ENCODE assay signal across 30 cellular contexts in genomic region chr3:63931290-63931689, GRCh38. TPM values are rescaled to one million over a fixed set of nuclear protein-coding genes. Genes with fewer than 3 reads are reported as not detected.
DNase-seq lines count a peak whose midpoint lies in the region; ATAC-seq and TF ChIP-seq lines count a peak whose summit lies in the region.
"Had no signal": no experiment of that assay in that cellular context is flagged by ENCODE, and none has a peak within 500 bp of the region (broad histone marks: within the 10 kb centered on the region; RNA-seq: fewer than 3 reads in every experiment).

No MANE protein-coding gene starts in this region.

- peak; percentile 32 for TF ChIP-seq CTCF in Loucy (conservative IDR thresholded peaks at IDR 0.05; ENCODE audit: low read length)

- peaks cover 17% of the 10 kb centered on the region for H3K4me1 ChIP-seq in Loucy (ENCODE audit: insufficient read depth, low read length, poor library complexity, severe bottlenecking)

- H3K9me2 ChIP-seq in Loucy (replicated peaks; ENCODE audit: low read depth, low read length): no peaks in the 10 kb centered on the region

- peaks cover 46% of the 10 kb centered on the region for H3K4me1 Mint-ChIP-seq in activated CD4-positive, alpha-beta T cell treated with anti-CD3 and anti-CD28 coated beads, Interleukin-2, amount 10 ng/mL, durations not matched to agents 7 days and 5 days
- H3K4me1 Mint-ChIP-seq in dendritic cell treated with granulocyte-macrophage colony-stimulating factor and Interleukin-4, amounts not matched to agents 40 ng/mL and 50 ng/mL, for 4 days (ENCODE audit: low read depth): peaks cover 74% of the 10 kb centered on the region
- H3K4me1 Mint-ChIP-seq in stimulated activated effector memory CD8-positive, alpha-beta T cell treated with anti-CD3 and anti-CD28 coated beads, Interleukin-12 subunit alpha, Interleukin-12 subunit beta, amount 100 ng/mL, for 72 hours: peaks cover 72% of the 10 kb centered on the region

- no peak overlapping the region for H3K9ac ChIP-seq in Loucy (ENCODE audit: low read depth, low read length, poor library complexity, severe bottlenecking)
- H3K9ac ChIP-seq: BLaER1 had no signal

- no peaks in the 10 kb centered on the region for H3K27me3 ChIP-seq in Loucy (ENCODE audit: insufficient read depth, low read length, poor library complexity, severe bottlenecking)
- H3K27me3 ChIP-seq: BLaER1, cardiac muscle cell, heart left ventricle had no signal

- H3K4me3 ChIP-seq in Loucy (ENCODE audit: low read length, poor library complexity, severe bottlenecking): no peak overlapping the region
- H3K4me3 ChIP-seq: BLaER1, cardiac muscle cell, heart left ventricle, SK-N-MC had no signal

- H4K20me1 ChIP-seq in Loucy (ENCODE audit: insufficient read depth, low read length, poor library complexity, severe bottlenecking): peaks cover 34% of the 10 kb centered on the region

- H3K36me3 ChIP-seq in Loucy (ENCODE audit: insufficient read depth, low read length): peaks cover 31% of the 10 kb centered on the region; the same call in 1 of the 2 replicates
- H3K36me3 ChIP-seq: cardiac muscle cell had no signal

- H2AFZ ChIP-seq in Loucy (ENCODE audit: low read length): no peak overlapping the region

- H3K4me3 Mint-ChIP-seq in activated CD4-positive, alpha-beta T cell treated with anti-CD3 and anti-CD28 coated beads, Interleukin-2, amount 10 ng/mL, durations not matched to agents 7 days and 5 days: no peak overlapping the region
- no peak overlapping the region for H3K4me3 Mint-ChIP-seq in dendritic cell treated with granulocyte-macrophage colony-stimulating factor and Interleukin-4, amounts not matched to agents 40 ng/mL and 50 ng/mL, for 4 days
- H3K4me3 Mint-ChIP-seq in stimulated activated effector memory CD8-positive, alpha-beta T cell treated with anti-CD3 and anti-CD28 coated beads, Interleukin-12 subunit alpha, Interleukin-12 subunit beta, amount 100 ng/mL, for 72 hours: no peak overlapping the region
- H3K4me3 Mint-ChIP-seq: activated naive CD4-positive, alpha-beta T cell treated with anti-CD3 and anti-CD28 coated beads for 36 hours; HFFc6; T-helper 2 cell treated with Interferon-gamma antibody and Interleukin-4, amounts not matched to agents 5 μg/mL and 100 μg/mL, for 36 hours had no signal

- no peaks in the 10 kb centered on the region for H3F3A ChIP-seq in Loucy (ENCODE audit: low read depth)

- H3K4me2 ChIP-seq in Loucy (ENCODE audit: low read depth, low read length, poor library complexity, severe bottlenecking): no peak overlapping the region
- H3K4me2 ChIP-seq: BLaER1 had no signal

- intact Hi-C loops in dendritic cell treated with granulocyte-macrophage colony-stimulating factor and Interleukin-4, amounts not matched to agents 40 ng/mL and 50 ng/mL, for 4 days (cut with micrococcal nuclease): no loop called here

- no peaks in the 10 kb centered on the region for H3K27me3 Mint-ChIP-seq in activated CD4-positive, alpha-beta T cell treated with anti-CD3 and anti-CD28 coated beads, Interleukin-2, amount 10 ng/mL, durations not matched to agents 7 days and 5 days
- H3K27me3 Mint-ChIP-seq in dendritic cell treated with granulocyte-macrophage colony-stimulating factor and Interleukin-4, amounts not matched to agents 40 ng/mL and 50 ng/mL, for 4 days: no peaks in the 10 kb centered on the region

- DNase-seq in activated CD4-positive, alpha-beta T cell treated with anti-CD3 and anti-CD28 coated beads, Interleukin-2, amount 10 ng/mL, durations not matched to agents 7 days and 5 days: no peak
- DNase-seq in activated CD4-positive, alpha-beta T cell treated with anti-CD3 and anti-CD28 coated beads, Interleukin-2, amount 50 U/mL, for 48 hours: no peak
- no peak for DNase-seq in stimulated activated effector memory CD8-positive, alpha-beta T cell treated with anti-CD3 and anti-CD28 coated beads, Interleukin-12 subunit alpha, Interleukin-12 subunit beta, amount 100 ng/mL, for 72 hours (ENCODE audit: low spot score in 2 of 2)
- no peak for DNase-seq in inferior parietal cortex (ENCODE audit: extremely low spot score)
- DNase-seq in 8988T: no peak
- no peak for DNase-seq in H4 (ENCODE audit: low spot score)
- DNase-seq: activated CD4-positive, CD25-positive, alpha-beta regulatory T cell; activated CD8-positive, alpha-beta memory T cell treated with anti-CD3 and anti-CD28 coated beads for 24 hours; activated naive CD4-positive, alpha-beta T cell treated with anti-CD3 and anti-CD28 coated beads for 36 hours; activated T-cell treated with anti-CD3 and anti-CD28 coated beads, Interleukin-2, amount 50 U/mL, for 48 hours; amniotic stem cell; dermis blood vessel endothelial cell; GDM1; heart left ventricle; HFFc6; midbrain; NCI-H1694; NCI-H2171 treated with DMSO at 0.1 percent for 48 hours; NCI-H526; posterior cingulate gyrus; RPMI8226 had no signal

- POLR2A ChIA-PET in activated CD4-positive, alpha-beta T cell treated with anti-CD3 and anti-CD28 coated beads, Interleukin-2, amount 10 ng/mL, durations not matched to agents 7 days and 5 days (lab: Charles Lee): no interaction called here

- H3K36me3 Mint-ChIP-seq in activated CD4-positive, alpha-beta T cell treated with anti-CD3 and anti-CD28 coated beads, Interleukin-2, amount 10 ng/mL, durations not matched to agents 7 days and 5 days (ENCODE audit: low read depth): peaks cover 37% of the 10 kb centered on the region
- peaks cover 30% of the 10 kb centered on the region for H3K36me3 Mint-ChIP-seq in dendritic cell treated with granulocyte-macrophage colony-stimulating factor and Interleukin-4, amounts not matched to agents 40 ng/mL and 50 ng/mL, for 4 days (ENCODE audit: low read depth)
- H3K36me3 Mint-ChIP-seq in stimulated activated effector memory CD8-positive, alpha-beta T cell treated with anti-CD3 and anti-CD28 coated beads, Interleukin-12 subunit alpha, Interleukin-12 subunit beta, amount 100 ng/mL, for 72 hours: peaks cover 40% of the 10 kb centered on the region

- CTCF ChIA-PET in activated CD4-positive, alpha-beta T cell treated with anti-CD3 and anti-CD28 coated beads, Interleukin-2, amount 10 ng/mL, durations not matched to agents 7 days and 5 days (lab: Charles Lee): no interaction called here

- H3K79me2 ChIP-seq in Loucy (ENCODE audit: insufficient read depth, low read length): peaks cover 94% of the 10 kb centered on the region

- no peaks in the 10 kb centered on the region for H3K9me3 ChIP-seq in Loucy (ENCODE audit: insufficient read depth, low read depth, low read length)
- H3K9me3 ChIP-seq: BLaER1, heart left ventricle had no signal

- no peak for ATAC-seq in stimulated activated effector memory CD8-positive, alpha-beta T cell treated with anti-CD3 and anti-CD28 coated beads, Interleukin-12 subunit alpha, Interleukin-12 subunit beta, amount 100 ng/mL, for 72 hours
- ATAC-seq: heart left ventricle, left lobe of liver had no signal

- H3K27ac Mint-ChIP-seq in activated CD4-positive, alpha-beta T cell treated with anti-CD3 and anti-CD28 coated beads, Interleukin-2, amount 10 ng/mL, durations not matched to agents 7 days and 5 days: peak overlapping the region; percentile 13
- peak overlapping the region; percentile 68 for H3K27ac Mint-ChIP-seq in dendritic cell treated with granulocyte-macrophage colony-stimulating factor and Interleukin-4, amounts not matched to agents 40 ng/mL and 50 ng/mL, for 4 days
- peak overlapping the region; percentile 29 for H3K27ac Mint-ChIP-seq in stimulated activated effector memory CD8-positive, alpha-beta T cell treated with anti-CD3 and anti-CD28 coated beads, Interleukin-12 subunit alpha, Interleukin-12 subunit beta, amount 100 ng/mL, for 72 hours
- H3K27ac Mint-ChIP-seq: activated naive CD4-positive, alpha-beta T cell treated with anti-CD3 and anti-CD28 coated beads for 36 hours; HFFc6 had no signal

- H3K9me3 Mint-ChIP-seq in activated CD4-positive, alpha-beta T cell treated with anti-CD3 and anti-CD28 coated beads, Interleukin-2, amount 10 ng/mL, durations not matched to agents 7 days and 5 days: no peaks in the 10 kb centered on the region
- H3K9me3 Mint-ChIP-seq in dendritic cell treated with granulocyte-macrophage colony-stimulating factor and Interleukin-4, amounts not matched to agents 40 ng/mL and 50 ng/mL, for 4 days: no peaks in the 10 kb centered on the region
- no peaks in the 10 kb centered on the region for H3K9me3 Mint-ChIP-seq in stimulated activated effector memory CD8-positive, alpha-beta T cell treated with anti-CD3 and anti-CD28 coated beads, Interleukin-12 subunit alpha, Interleukin-12 subunit beta, amount 100 ng/mL, for 72 hours
- H3K9me3 Mint-ChIP-seq: activated naive CD4-positive, alpha-beta T cell treated with anti-CD3 and anti-CD28 coated beads for 36 hours; HFFc6; T-helper 2 cell treated with Interferon-gamma antibody and Interleukin-4, amounts not matched to agents 5 μg/mL and 100 μg/mL, for 36 hours had no signal

RNA-seq across cellular contexts. Expression of gene SCAANT1, which starts 19.1 kb away (rescaled TPM):
- not detected for total RNA-seq in activated CD4-positive, alpha-beta T cell treated with anti-CD3 and anti-CD28 coated beads, Interleukin-2, amount 10 ng/mL, durations not matched to agents 7 days and 5 days
- not detected in 2 replicates for total RNA-seq in H4 (2014; rRNA removed; shearing (Covaris generic))
- total RNA-seq: A673; activated naive CD4-positive, alpha-beta T cell treated with anti-CD3 and anti-CD28 coated beads for 36 hours; cardiac muscle cell; dermis blood vessel endothelial cell; heart left ventricle; HFFc6; left lobe of liver; MCF 10A had no signal

Comparison
In these comparisons a context has a peak if more than half of its experiments do, and no peak if none do; other contexts are left out.
1. H3K27ac Mint-ChIP-seq: peak in every context shown above with its lines; median percentile 68 in dendritic cell treated with granulocyte-macrophage colony-stimulating factor and Interleukin-4, amounts not matched to agents 40 ng/mL and 50 ng/mL, for 4 days; 29 in stimulated activated effector memory CD8-positive, alpha-beta T cell treated with anti-CD3 and anti-CD28 coated beads, Interleukin-12 subunit alpha, Interleukin-12 subunit beta, amount 100 ng/mL, for 72 hours; 13 in activated CD4-positive, alpha-beta T cell treated with anti-CD3 and anti-CD28 coated beads, Interleukin-2, amount 10 ng/mL, durations not matched to agents 7 days and 5 days.